Comparison of ENCODE assay signal across 21 cellular contexts in genomic region chr5:133763744-133764143, GRCh38.
A peak's percentile ranks its signal among the peaks of the same experiment; 100 is the strongest.
DNase-seq lines count a peak whose midpoint lies in the region; ATAC-seq and TF ChIP-seq lines count a peak whose summit lies in the region.
"Had no signal": no experiment of that assay in that cellular context is flagged by ENCODE, and none has a peak within 500 bp of the region (broad histone marks: within the 10 kb centered on the region; RNA-seq: fewer than 3 reads in every experiment).

No MANE protein-coding gene starts in this region.

- H4K20me1 ChIP-seq in BLaER1 treated with 17β-estradiol and CSF1 and Interleukin-3, amounts not matched to agents 10 nM and 100 nM, result no peaks in the 10 kb centered on the region

- 0 out of 22 replicates have a peak, but pooled peaks cover 0 to 4% (median 0%) of the 10 kb centered on the region in 11 experiments for H3K9me3 ChIP-seq in BLaER1 treated with 17β-estradiol and CSF1 and Interleukin-3, amounts not matched to agents 10 nM and 100 nM (replicated peaks in 1 of 11)
- H3K9me3 ChIP-seq in lower lobe of right lung, result no peaks in the 10 kb centered on the region
- H3K9me3 ChIP-seq: SJCRH30 had no signal

- no peaks in the 10 kb centered on the region for H3K27me3 ChIP-seq in BLaER1 treated with 17β-estradiol and CSF1 and Interleukin-3, amounts not matched to agents 10 nM and 100 nM
- no peaks in the 10 kb centered on the region for H3K27me3 ChIP-seq in lower lobe of right lung (ENCODE audit: low read depth)
- H3K27me3 ChIP-seq: SJCRH30 had no signal

- intact Hi-C loops in lower lobe of right lung (cut with DNase I), result no loop called here

- no peaks in the 10 kb centered on the region for H3K36me3 ChIP-seq in BLaER1 treated with 17β-estradiol and CSF1 and Interleukin-3, amounts not matched to agents 10 nM and 100 nM
- no peaks in the 10 kb centered on the region for H3K36me3 ChIP-seq in lower lobe of right lung
- H3K36me3 ChIP-seq: SJCRH30 had no signal

- H3K4me1 ChIP-seq in BLaER1 treated with 17β-estradiol and CSF1 and Interleukin-3, amounts not matched to agents 10 nM and 100 nM, result peaks cover 0 to 23% (median 7%) of the 10 kb centered on the region in 10 experiments; a peak in 10 of 20 replicates
- H3K4me1 ChIP-seq in lower lobe of right lung, result no peaks in the 10 kb centered on the region
- H3K4me1 ChIP-seq: SJCRH30 had no signal

- no peak for TF ChIP-seq CTCF in lower lobe of right lung (IDR thresholded peaks at IDR 0.05)

- DNase-seq in Ammon's horn (ENCODE audit: low spot score) (peak; percentile 28), astrocyte of the hippocampus (ENCODE audit: low read depth, low spot score) (peak; percentile 4), lower lobe of right lung (no peak), NCI-H82 treated with DMSO at 0.1 percent for 48 hours (lab: John Stamatoyannopoulos, UW; ENCODE audit: unreplicated experiment) (no peak)
- DNase-seq: ACHN; AML-193; Calu3; CD4-positive, alpha-beta T cell; DMS79; GM23248; MV-4-11; NCI-H146; NCI-H2107; NCI-H2227 treated with DMSO at 0.1 percent for 48 hours; NK-92 treated with Interleukin-12 subunit alpha and Interleukin-12 subunit beta, amount 100 ng/mL, for 24 hours; SJCRH30 had no signal

- H3K4me2 ChIP-seq in BLaER1 treated with 17β-estradiol and CSF1 and Interleukin-3, amounts not matched to agents 10 nM and 100 nM, result peak overlapping the region in 8 of 11 experiments; percentile 14 to 51 (median 36); a peak in 13 of 22 replicates

- no peak overlapping the region for H3K9ac ChIP-seq in BLaER1 treated with 17β-estradiol and CSF1 and Interleukin-3, amounts not matched to agents 10 nM and 100 nM
- H3K9ac ChIP-seq: GM23248 had no signal

- H3K27ac ChIP-seq in BLaER1 treated with 17β-estradiol and CSF1 and Interleukin-3, amounts not matched to agents 10 nM and 100 nM, result no peak overlapping the region
- H3K27ac ChIP-seq in lower lobe of right lung, result no peak overlapping the region
- H3K27ac ChIP-seq: GM23248, SJCRH30 had no signal

- no peak overlapping the region for H3K4me3 ChIP-seq in BLaER1 treated with 17β-estradiol and CSF1 and Interleukin-3, amounts not matched to agents 10 nM and 100 nM
- no peak overlapping the region for H3K4me3 ChIP-seq in lower lobe of right lung
- H3K4me3 ChIP-seq: GM23248, K562, SJCRH30 had no signal

- ATAC-seq in lower lobe of right lung (peak; percentile 37 to 66), GM18517 (IDR thresholded peaks at IDR 0.05; ENCODE audit: unreplicated experiment) (no peak), HG03432 (IDR thresholded peaks at IDR 0.05; ENCODE audit: unreplicated experiment) (no peak)
- ATAC-seq: HCT116, K562 had no signal

Comparison
In these comparisons a context has a peak if more than half of its experiments do, and no peak if none do; other contexts are left out.
1. DNase-seq: peak in Ammon's horn (single experiment) and astrocyte of the hippocampus (single experiment); none in lower lobe of right lung (single experiment) and NCI-H82 treated with DMSO at 0.1 percent for 48 hours (single experiment).
2. ATAC-seq: peak in lower lobe of right lung (2 of 2); none in GM18517 (single experiment) and HG03432 (single experiment).